14 cellular contexts compared by ENCODE assay signal in the genomic region with DNA sequence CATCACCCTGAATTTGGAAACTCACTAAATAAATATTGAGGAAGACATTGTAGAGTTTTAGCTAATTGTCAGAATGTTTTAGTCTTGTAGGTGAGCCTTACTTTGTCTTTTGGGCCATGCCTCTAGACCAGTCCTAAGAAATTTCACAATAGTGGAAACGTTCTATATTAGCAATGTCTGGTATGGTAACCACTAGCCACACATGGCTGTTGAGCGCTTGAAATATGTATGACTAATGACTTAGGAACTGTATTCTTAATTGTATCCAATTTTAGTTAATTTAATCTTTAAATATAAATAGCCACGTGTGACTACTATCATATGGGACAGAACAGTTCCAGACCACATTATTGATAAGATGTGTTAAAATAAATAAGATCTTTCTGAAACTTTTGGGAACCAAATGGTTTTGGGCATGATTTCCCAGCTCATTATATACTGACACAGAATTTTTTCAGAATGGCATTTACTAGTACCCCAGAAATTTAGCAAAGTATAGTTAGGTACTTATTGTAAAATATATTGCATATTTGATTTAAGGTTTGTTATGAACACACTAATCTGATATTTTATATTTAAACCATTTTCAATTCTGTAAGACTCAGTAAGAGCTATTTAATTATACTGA.
DNase-seq lines count a peak whose midpoint lies in the region; ATAC-seq and TF ChIP-seq lines count a peak whose summit lies in the region.
"Had no signal": no experiment of that assay in that cellular context is flagged by ENCODE, and none has a peak within 500 bp of the region (broad histone marks: within the 10 kb centered on the region; RNA-seq: fewer than 3 reads in every experiment).

No MANE protein-coding gene starts in this region.

- WGBS in GM23248 (ENCODE audit: low coverage in 1 of 2, low lambda C conversion rate in 2 of 2, missing lambda C conversion rate in 2 of 2), 2 experiments = 2 to 3% methylated on average over 3 of the region's 3 CpGs

- H3K27ac Mint-ChIP-seq in type B pancreatic cell = no peak overlapping the region
- H3K27ac Mint-ChIP-seq: brain; stimulated activated naive CD8-positive, alpha-beta T cell treated with anti-CD3 and anti-CD28 coated beads, Interleukin-15, amount 100 ng/mL, for 72 hours had no signal

- peaks cover 15% of the 10 kb centered on the region for H3K4me1 ChIP-seq in GM23248 (ENCODE audit: insufficient read depth)
- H3K4me1 ChIP-seq in PC-9 (replicated peaks; ENCODE audit: insufficient read depth) = peaks cover 11% of the 10 kb centered on the region; the same call in 1 of the 2 replicates
- H3K4me1 ChIP-seq: pancreas had no signal

- no peaks in the 10 kb centered on the region for H3K27me3 ChIP-seq in GM23248 (replicated peaks; ENCODE audit: insufficient read depth)
- H3K27me3 ChIP-seq in PC-9 (ENCODE audit: insufficient read depth, low read depth) = no peaks in the 10 kb centered on the region
- H3K27me3 ChIP-seq: pancreas had no signal

- intact Hi-C loops in PC-9 (cut with micrococcal nuclease; ENCODE audit: unreplicated experiment) = no loop called here

- BruUV-seq in PC-9 (replicated peaks; lab: Mats Ljungman, UMichigan) = no TSS peak

- DNase-seq in GM23248 (peak; percentile 92), PC-9 (peak; percentile 8 to 73), epidermal melanocyte (ENCODE audit: insufficient read length, low spot score) (peak; percentile 25), skeletal muscle cell (ENCODE audit: low read depth) (peak; percentile 57), type B pancreatic cell (ENCODE audit: extremely low spot score, unreplicated experiment) (no peak)
- DNase-seq: DMS79; NCI-H510A; pancreas; stimulated activated CD4-positive, alpha-beta T cell treated with anti-CD3 and anti-CD28 coated beads, Interleukin-4, amount 100 ng/mL, for 1 hour; stimulated activated naive CD8-positive, alpha-beta T cell treated with anti-CD3 and anti-CD28 coated beads, Interleukin-15, amount 100 ng/mL, for 72 hours had no signal

- H3K36me3 ChIP-seq in GM23248 (ENCODE audit: low read depth) (no peaks in the 10 kb centered on the region), PC-9 (ENCODE audit: low read depth) (no peaks in the 10 kb centered on the region)
- H3K36me3 ChIP-seq: pancreas had no signal

- in situ Hi-C loops in GM23248 (cut with MboI) = no loop called here

- H3K9me3 ChIP-seq in GM23248 (ENCODE audit: low read depth) (no peaks in the 10 kb centered on the region), PC-9 (ENCODE audit: insufficient read depth, low read depth) (no peaks in the 10 kb centered on the region)
- H3K9me3 ChIP-seq: pancreas had no signal

- ATAC-seq in HG03108 (IDR thresholded peaks at IDR 0.05; ENCODE audit: unreplicated experiment) (no peak), HG03439 (IDR thresholded peaks at IDR 0.05; ENCODE audit: unreplicated experiment) (no peak)
- ATAC-seq: stimulated activated naive CD8-positive, alpha-beta T cell treated with anti-CD3 and anti-CD28 coated beads, Interleukin-15, amount 100 ng/mL, for 72 hours had no signal

- no peak overlapping the region for H2AFZ ChIP-seq in GM23248
- no peak overlapping the region for H2AFZ ChIP-seq in PC-9

- H3F3A ChIP-seq in GM23248 (ENCODE audit: insufficient read depth) (no peaks in the 10 kb centered on the region), PC-9 (ENCODE audit: insufficient read depth, low read depth) (no peaks in the 10 kb centered on the region)

- no peak overlapping the region for H3K4me3 Mint-ChIP-seq in type B pancreatic cell
- H3K4me3 Mint-ChIP-seq: brain; stimulated activated naive CD8-positive, alpha-beta T cell treated with anti-CD3 and anti-CD28 coated beads, Interleukin-15, amount 100 ng/mL, for 72 hours had no signal

- H3K4me1 Mint-ChIP-seq in type B pancreatic cell (ENCODE audit: unreplicated experiment) = no peaks in the 10 kb centered on the region
- H3K4me1 Mint-ChIP-seq: brain; stimulated activated naive CD8-positive, alpha-beta T cell treated with anti-CD3 and anti-CD28 coated beads, Interleukin-15, amount 100 ng/mL, for 72 hours had no signal

- peak overlapping the region; percentile 46 for H3K27ac ChIP-seq in GM23248
- no peak overlapping the region for H3K27ac ChIP-seq in PC-9
- H3K27ac ChIP-seq: KMS-11, pancreas had no signal

- H3K4me2 ChIP-seq in GM23248 (ENCODE audit: unreplicated experiment) (peak overlapping the region; percentile 71), PC-9 (no peak overlapping the region)
- H3K4me2 ChIP-seq: KMS-11 had no signal

- CTCF ChIA-PET in PC-9 (lab: Charles Lee) = no interaction called here

- POLR2A ChIA-PET in PC-9 (lab: Charles Lee; ENCODE audit: unreplicated experiment) = interaction anchor here (0.7 kb wide), 1 partner anchor 102 kb away, joined by 3 read pairs; no protein-coding TSS in a partner anchor

- H3K4me3 ChIP-seq in GM23248 (no peak overlapping the region), PC-9 (no peak overlapping the region), skeletal muscle cell (ENCODE audit: low read depth, low read length) (no peak overlapping the region)
- H3K4me3 ChIP-seq: pancreas had no signal

- H3K9me3 Mint-ChIP-seq in type B pancreatic cell = no peaks in the 10 kb centered on the region
- H3K9me3 Mint-ChIP-seq: brain; stimulated activated naive CD8-positive, alpha-beta T cell treated with anti-CD3 and anti-CD28 coated beads, Interleukin-15, amount 100 ng/mL, for 72 hours had no signal

- H3K9me2 ChIP-seq in GM23248 (ENCODE audit: insufficient read depth) (no peaks in the 10 kb centered on the region), PC-9 (ENCODE audit: insufficient read depth) (no peaks in the 10 kb centered on the region)

- peaks cover 4% of the 10 kb centered on the region for H3K36me3 Mint-ChIP-seq in type B pancreatic cell

- H3K9ac ChIP-seq in GM23248 = no peak overlapping the region
- H3K9ac ChIP-seq: KMS-11 had no signal

- H4K20me1 ChIP-seq in GM23248 (ENCODE audit: insufficient read depth) = no peaks in the 10 kb centered on the region
- H4K20me1 ChIP-seq in PC-9 (ENCODE audit: insufficient read depth) = no peaks in the 10 kb centered on the region

- no peaks in the 10 kb centered on the region for H3K27me3 Mint-ChIP-seq in type B pancreatic cell
- H3K27me3 Mint-ChIP-seq: brain; stimulated activated naive CD8-positive, alpha-beta T cell treated with anti-CD3 and anti-CD28 coated beads, Interleukin-15, amount 100 ng/mL, for 72 hours had no signal

- H3K79me2 ChIP-seq in GM23248 (ENCODE audit: insufficient read depth) (no peaks in the 10 kb centered on the region), PC-9 (ENCODE audit: low read depth) (no peaks in the 10 kb centered on the region)

- no peak for TF ChIP-seq CTCF in PC-9 (conservative IDR thresholded peaks at IDR 0.05)
- no peak for TF ChIP-seq CTCF in type B pancreatic cell (conservative IDR thresholded peaks at IDR 0.05)
